Comparison of ENCODE assay signal across 1 cellular context in genomic region chr14:44649056-44649455, GRCh38.
TF ChIP-seq lines count a peak whose summit lies in the region.

No MANE protein-coding gene starts in this region.

TF ChIP-seq in GM23338, 12 proteins besides CTCF, POLR2A, EP300 and RAD21 (continued from another document):
- TF ChIP-seq ZNF462 (CRISPR knock-in tag; IDR thresholded peaks at IDR 0.05) = no peak
- no peak for TF ChIP-seq NANOG (IDR thresholded peaks at IDR 0.05; ENCODE audit: borderline replicate concordance)
- no peak for TF ChIP-seq ZNF114 (CRISPR knock-in tag; IDR thresholded peaks at IDR 0.05)
- TF ChIP-seq JUNB (IDR thresholded peaks at IDR 0.05; ENCODE audit: unreplicated experiment) = no peak
- TF ChIP-seq POLR2AphosphoS5 (IDR thresholded peaks at IDR 0.05; ENCODE audit: low read depth) = no peak
- no peak for TF ChIP-seq STAT1 (IDR thresholded peaks at IDR 0.05; ENCODE audit: unreplicated experiment)
- no peak for TF ChIP-seq EZH2 (IDR thresholded peaks at IDR 0.05; ENCODE audit: low read depth, unreplicated experiment)
- no peak for TF ChIP-seq ZNF331 (CRISPR knock-in tag; IDR thresholded peaks at IDR 0.05; ENCODE audit: low read depth)
- TF ChIP-seq EZH2phosphoT487 (IDR thresholded peaks at IDR 0.05; ENCODE audit: unreplicated experiment) = no peak
- TF ChIP-seq REST (IDR thresholded peaks at IDR 0.05; ENCODE audit: unreplicated experiment) = no peak
